ENCODE assay signal across 6 cellular contexts in the genomic region with DNA sequence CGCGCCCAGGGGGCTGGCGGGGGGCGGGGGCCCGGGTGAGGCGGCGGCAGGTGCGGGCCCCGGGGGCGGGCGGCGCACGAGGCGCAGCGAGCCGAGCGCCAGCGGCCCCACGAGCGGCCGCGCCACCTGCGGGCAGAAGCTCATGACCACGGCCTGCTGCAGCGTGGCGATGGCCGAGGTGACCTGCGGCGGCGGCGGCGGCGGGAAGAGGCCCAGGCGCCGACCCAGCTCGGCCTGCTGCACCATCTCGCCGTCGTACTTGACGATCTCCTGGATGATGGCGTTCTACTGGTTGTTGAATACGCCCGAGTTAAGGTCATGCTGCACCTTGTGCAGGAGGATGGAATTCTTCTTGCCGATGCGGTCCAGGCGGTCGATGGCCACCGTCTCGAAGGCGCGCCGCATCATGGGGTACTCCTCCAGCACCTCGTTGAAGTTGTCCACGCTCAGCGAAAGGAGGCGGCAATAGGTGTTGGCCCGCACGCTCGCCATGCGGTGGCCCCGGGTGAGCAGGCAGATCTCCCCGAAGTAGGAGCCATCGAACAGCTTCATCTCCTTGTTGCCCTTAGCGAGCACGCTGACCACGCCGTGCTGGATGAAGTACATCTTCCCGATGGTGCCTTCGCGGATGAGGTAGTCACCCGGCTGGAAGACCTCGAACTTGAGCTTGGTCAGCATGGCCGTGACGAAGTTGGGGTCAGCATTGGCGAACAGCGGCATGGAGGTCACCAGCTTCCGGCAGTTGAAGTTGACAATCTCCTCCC.
DNase-seq lines count a peak whose midpoint lies in the region; ATAC-seq and TF ChIP-seq lines count a peak whose summit lies in the region.
"Not testable (repeated sequence)": the region's sequence is repeated elsewhere in the genome, so short reads cannot be mapped to it uniquely, and the experiment has no call there.

No MANE protein-coding gene starts in this region.

- H2BK20ac ChIP-seq in H9 (ENCODE audit: low read depth, low read length, poor library complexity, severe bottlenecking), result not testable (repeated sequence)

- H3K4me3 ChIP-seq in coronary artery; fibroblast of lung (replicated peaks in 1 of 4; ENCODE audit: control extremely low read depth in 1 of 4, insufficient read depth in 1 of 4, low read depth in 3 of 4, low read length in 4 of 4); right cardiac atrium (ENCODE audit: low read length); lower lobe of right lung: not testable (repeated sequence)

- intact Hi-C loops in right cardiac atrium (cut with DNase I); lower lobe of right lung (cut with DNase I): not testable (repeated sequence)

- not testable (repeated sequence) for H3K56ac ChIP-seq in H9 (ENCODE audit: insufficient read length, low read depth, low read length)

- not testable (repeated sequence) for H2BK12ac ChIP-seq in H9 (ENCODE audit: insufficient read length, low read depth, low read length)

- H3K9me3 Mint-ChIP-seq in H9, type B pancreatic cell: not testable (repeated sequence)

- not testable (repeated sequence) for H3K4me2 ChIP-seq in H9 (ENCODE audit: insufficient read depth, insufficient read length, low read length); fibroblast of lung (ENCODE audit: extremely low read depth, insufficient read depth, low read length)

- H3K36me3 Mint-ChIP-seq in H9 (ENCODE audit: insufficient read depth in 1 of 3, low read depth in 3 of 3); type B pancreatic cell: not testable (repeated sequence)

- not testable (repeated sequence) for H3K23ac ChIP-seq in H9 (ENCODE audit: insufficient read length, low read depth, low read length)

- H2BK120ac ChIP-seq in H9 (ENCODE audit: low read depth, low read length, poor library complexity, severe bottlenecking), result not testable (repeated sequence)

- not testable (repeated sequence) for H2AK5ac ChIP-seq in H9 (ENCODE audit: insufficient read length, low read length)

- H3K27me3 Mint-ChIP-seq in H9 (ENCODE audit: low read depth); type B pancreatic cell: not testable (repeated sequence)

- H2BK5ac ChIP-seq in H9 (ENCODE audit: insufficient read length, low read length), result not testable (repeated sequence)

- not testable (repeated sequence) for H4K91ac ChIP-seq in H9 (ENCODE audit: insufficient read length, low read depth, low read length)

- not testable (repeated sequence) for H3K4me3 Mint-ChIP-seq in H9, type B pancreatic cell

- not testable (repeated sequence) for H3K18ac ChIP-seq in H9 (ENCODE audit: insufficient read length, low read depth, low read length)

- H3K14ac ChIP-seq in H9 (ENCODE audit: insufficient read depth, low read length), result not testable (repeated sequence)

- H3K79me2 ChIP-seq in H9 (ENCODE audit: insufficient read depth, low read length); fibroblast of lung (ENCODE audit: control insufficient read depth, insufficient read depth, low read length): not testable (repeated sequence)

- not testable (repeated sequence) for ATAC-seq in right cardiac atrium, lower lobe of right lung

- H3K27ac Mint-ChIP-seq in H9, type B pancreatic cell: not testable (repeated sequence)

- WGBS in H9 (ENCODE audit: extremely low coverage, insufficient read length, low lambda C conversion rate), result no CpG with 5 or more reads among the region's 77 CpGs
- 65% methylated on average over 32 of the region's 77 CpGs for WGBS in right cardiac atrium

- H2BK15ac ChIP-seq in H9 (ENCODE audit: low read depth, low read length), result not testable (repeated sequence)

- not testable (repeated sequence) for TF ChIP-seq CTCF in H9 (conservative IDR thresholded peaks at IDR 0.05); coronary artery (IDR thresholded peaks at IDR 0.05); fibroblast of lung (conservative IDR thresholded peaks at IDR 0.05 in 1 of 2, IDR thresholded peaks at IDR 0.05 in 1 of 2; ENCODE audit: low read depth in 1 of 2, low read length in 2 of 2); lower lobe of right lung (IDR thresholded peaks at IDR 0.05); type B pancreatic cell (conservative IDR thresholded peaks at IDR 0.05)

- H3T11ph ChIP-seq in H9 (ENCODE audit: low read length), result not testable (repeated sequence)

- DNase-seq in H9 (peak; percentile 12), coronary artery (ENCODE audit: low spot score) (peak; percentile 35), fibroblast of lung (ENCODE audit: low read depth in 2 of 2) (peak; percentile 0), right cardiac atrium (peak in 2 of 3 donors; percentile 10 to 21), lower lobe of right lung (peak; percentile 34), type B pancreatic cell (ENCODE audit: extremely low spot score, unreplicated experiment) (peak; percentile 66)

- not testable (repeated sequence) for H2AFZ ChIP-seq in H9 (ENCODE audit: low read length); fibroblast of lung (ENCODE audit: low read length)

- H3K36me3 ChIP-seq in fibroblast of lung (ENCODE audit: control insufficient read depth, insufficient read depth, low read length); lower lobe of right lung: not testable (repeated sequence)

- not testable (repeated sequence) for H4K5ac ChIP-seq in H9 (ENCODE audit: insufficient read length, low read depth, low read length)

- H3K4me1 ChIP-seq in H9 (ENCODE audit: insufficient read depth, low read length); fibroblast of lung (ENCODE audit: control insufficient read depth, extremely low read depth, insufficient read depth, low read length); right cardiac atrium (ENCODE audit: control insufficient read depth, insufficient read depth, low read length); lower lobe of right lung: not testable (repeated sequence)

- not testable (repeated sequence) for H3K4ac ChIP-seq in H9 (ENCODE audit: low read depth, low read length)

- not testable (repeated sequence) for H3K27ac ChIP-seq in H9 (ENCODE audit: insufficient read length, low read depth, low read length); coronary artery; fibroblast of lung (ENCODE audit: insufficient read depth, low read length); right cardiac atrium (ENCODE audit: low read length); lower lobe of right lung

- H3K23me2 ChIP-seq in H9 (ENCODE audit: insufficient read length, low read depth, low read length, poor library complexity, severe bottlenecking), result not testable (repeated sequence)

- not testable (repeated sequence) for H3K79me1 ChIP-seq in H9 (ENCODE audit: insufficient read depth, low read depth, low read length, poor library complexity, severe bottlenecking)

- H3K27me3 ChIP-seq in H9 (ENCODE audit: insufficient read depth, low read length); fibroblast of lung (ENCODE audit: control insufficient read depth, insufficient read depth, low read length); right cardiac atrium (ENCODE audit: control insufficient read depth, insufficient read depth); lower lobe of right lung (ENCODE audit: low read depth): not testable (repeated sequence)

- not testable (repeated sequence) for H4K20me1 ChIP-seq in H9 (ENCODE audit: control insufficient read depth, insufficient read depth, insufficient read length); fibroblast of lung (ENCODE audit: control insufficient read depth, extremely low read depth, insufficient read depth, low read length)

- not testable (repeated sequence) for H3K9me3 ChIP-seq in H9 (ENCODE audit: control insufficient read depth, low read depth, low read length); fibroblast of lung (ENCODE audit: control insufficient read depth, insufficient read depth, low read depth, low read length); right cardiac atrium (ENCODE audit: control insufficient read depth, low read length); lower lobe of right lung

- H3K4me1 Mint-ChIP-seq in H9; type B pancreatic cell (ENCODE audit: unreplicated experiment): not testable (repeated sequence)

- H3K9ac ChIP-seq in H9 (ENCODE audit: extremely low read depth, insufficient read length, low read length); fibroblast of lung (ENCODE audit: insufficient read depth, low read length): not testable (repeated sequence)

- H4K8ac ChIP-seq in H9 (replicated peaks; ENCODE audit: insufficient read length, low read depth, low read length), result not testable (repeated sequence)

Comparison
In these comparisons a context has a peak if more than half of its experiments do, and no peak if none do; other contexts are left out.
1. DNase-seq: peak in every context shown above with its lines; median percentile 66 in type B pancreatic cell; 35 in coronary artery; 34 in lower lobe of right lung; 16 in right cardiac atrium; 12 in H9; 0 in fibroblast of lung.